ENCODE assay signal across 11 cellular contexts in the genomic region with DNA sequence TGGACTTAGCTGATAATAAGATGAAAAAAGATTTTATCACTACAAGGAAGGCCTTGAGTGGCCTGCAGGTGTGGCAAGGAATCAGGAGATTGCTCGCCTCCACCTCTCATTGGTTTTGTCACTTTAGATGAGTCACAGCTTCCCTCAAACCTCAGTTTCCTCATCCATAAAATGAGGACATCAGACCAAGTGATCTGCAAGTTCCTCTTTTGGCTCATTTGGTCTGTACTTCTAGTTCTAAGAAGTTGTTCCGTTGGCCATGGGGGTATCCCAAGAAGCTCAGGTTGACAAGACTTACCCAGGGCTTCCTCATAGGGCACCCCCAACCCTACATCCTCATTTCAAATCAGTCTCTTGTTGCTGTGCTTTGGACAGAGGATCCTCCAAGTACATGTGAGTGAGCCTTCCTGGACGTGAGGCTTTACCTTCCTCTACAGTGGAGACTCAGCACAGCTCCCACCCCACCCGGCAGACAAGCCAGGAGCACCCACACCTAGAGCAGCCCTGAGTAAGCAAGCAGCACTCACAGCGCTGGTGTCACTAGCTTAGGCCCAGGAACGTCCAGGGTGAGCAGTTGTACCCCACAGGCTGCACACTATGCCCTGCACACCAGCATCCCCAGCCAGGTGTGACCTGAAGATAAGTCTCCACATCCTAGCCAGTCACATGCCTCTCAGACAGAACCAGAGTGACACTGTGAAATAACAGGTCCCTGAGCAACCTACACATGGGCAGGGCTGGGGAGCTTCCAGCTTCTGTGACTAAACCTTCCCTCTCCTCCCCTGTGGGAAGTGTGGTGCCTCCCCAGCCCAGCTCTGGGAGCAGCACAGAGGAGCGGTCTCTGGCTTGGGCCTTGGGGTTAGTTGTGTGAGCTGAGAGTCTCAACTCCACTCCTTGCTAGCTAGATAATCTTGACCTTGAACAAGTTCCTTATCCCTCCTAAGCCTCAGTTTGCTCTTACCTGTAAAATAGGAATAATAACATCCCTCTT.
A peak's percentile ranks its signal among the peaks of the same experiment; 100 is the strongest.
DNase-seq lines count a peak whose midpoint lies in the region; ATAC-seq, FAIRE-seq and TF ChIP-seq lines count a peak whose summit lies in the region.
"Had no signal": no experiment of that assay in that cellular context is flagged by ENCODE, and none has a peak within 500 bp of the region (broad histone marks: within the 10 kb centered on the region; RNA-seq: fewer than 3 reads in every experiment).

No MANE protein-coding gene starts in this region.

- H3K4me1 Mint-ChIP-seq in activated T-cell treated with anti-CD3 and anti-CD28 coated beads, Interleukin-2, amount 50 U/mL, for 24 hours (ENCODE audit: low read depth), result peaks cover 58% of the 10 kb centered on the region

- TF ChIP-seq CTCF in RWPE1 (conservative IDR thresholded peaks at IDR 0.05; ENCODE audit: low read depth) (no peak), endothelial cell of umbilical vein (IDR thresholded peaks at IDR 0.05; ENCODE audit: extremely low read depth in 1 of 2, insufficient read depth in 1 of 2, low read depth in 1 of 2, low read length in 2 of 2) (no peak), spleen (IDR thresholded peaks at IDR 0.05 in 8 of 11, conservative IDR thresholded peaks at IDR 0.05 in 3 of 11) (no peak)

- DNase-seq in activated T-cell treated with anti-CD3 and anti-CD28 coated beads, Interleukin-2, amount 50 U/mL, for 24 hours, result peak; percentile 36
- no peak for DNase-seq in activated T-cell treated with anti-CD3 and anti-CD28 coated beads, Interleukin-2, amount 50 U/mL, for 1 hour
- DNase-seq in RWPE1 (ENCODE audit: low spot score), result no peak
- DNase-seq in endothelial cell of umbilical vein (ENCODE audit: low read depth, low spot score), result no peak
- peak; percentile 78 for DNase-seq in spleen
- DNase-seq in D341Med (ENCODE audit: low spot score), result no peak
- DNase-seq in sciatic nerve (ENCODE audit: low spot score), result no peak
- DNase-seq in AG08395 (ENCODE audit: low spot score), result no peak

- no peaks in the 10 kb centered on the region for H3K9me1 ChIP-seq in endothelial cell of umbilical vein (replicated peaks; ENCODE audit: control insufficient read depth, extremely low read depth, insufficient read depth, low read length)

- H3K36me3 Mint-ChIP-seq in activated T-cell treated with anti-CD3 and anti-CD28 coated beads, Interleukin-2, amount 50 U/mL, for 24 hours (ENCODE audit: low read depth), result peaks cover 16% of the 10 kb centered on the region

- H2AFZ ChIP-seq in endothelial cell of umbilical vein (ENCODE audit: low read depth, low read length), result no peak overlapping the region

- H3K9ac ChIP-seq in endothelial cell of umbilical vein (replicated peaks; ENCODE audit: extremely low read depth, insufficient read depth, low read length), result no peak overlapping the region

- H3K4me3 ChIP-seq in endothelial cell of umbilical vein (replicated peaks in 1 of 3; ENCODE audit: insufficient read depth in 1 of 3, low read depth in 1 of 3, low read length in 3 of 3) (no peak overlapping the region), spleen (peak overlapping the region in 1 of 8 donors; percentile 48)
- H3K4me3 ChIP-seq: SK-N-MC had no signal

- 59 to 80% (median 67%) methylated on average over 6 to 7 of the region's 7 CpGs for WGBS in spleen, 5 donors

- intact Hi-C loops in endothelial cell of umbilical vein (cut with micrococcal nuclease), result no loop called here
- intact Hi-C loops in spleen (cut with DNase I; ENCODE audit: low total_unique reads), result no loop called here
- intact Hi-C loops in sciatic nerve (cut with DNase I), result no loop called here

- H3K27ac Mint-ChIP-seq in activated T-cell treated with anti-CD3 and anti-CD28 coated beads, Interleukin-2, amount 50 U/mL, for 24 hours, result peak overlapping the region; percentile 86

- H3K4me3 Mint-ChIP-seq in activated T-cell treated with anti-CD3 and anti-CD28 coated beads, Interleukin-2, amount 50 U/mL, for 24 hours, result no peak overlapping the region
- H3K4me3 Mint-ChIP-seq: central memory CD8-positive, alpha-beta T cell had no signal

- no peak for ATAC-seq in sciatic nerve

- H3K4me1 ChIP-seq in endothelial cell of umbilical vein (ENCODE audit: control insufficient read depth, extremely low read depth, insufficient read depth, low read length) (peaks cover 25% of the 10 kb centered on the region), spleen (peaks cover 11 to 68% (median 33%) of the 10 kb centered on the region in 6 donors)

- H3K27me3 ChIP-seq in endothelial cell of umbilical vein (ENCODE audit: control insufficient read depth in 2 of 2, insufficient read depth in 2 of 2, low read length in 2 of 2), result peaks cover 0 to under 1% of the 10 kb centered on the region in 2 experiments
- H3K27me3 ChIP-seq in spleen (replicated peaks in 1 of 7), result no peaks in the 10 kb centered on the region

- H3K9me3 Mint-ChIP-seq in activated T-cell treated with anti-CD3 and anti-CD28 coated beads, Interleukin-2, amount 50 U/mL, for 24 hours, result peaks cover 24% of the 10 kb centered on the region

- H3K36me3 ChIP-seq in endothelial cell of umbilical vein (ENCODE audit: control insufficient read depth in 2 of 2, extremely low read depth in 1 of 2, insufficient read depth in 2 of 2, low read length in 2 of 2) (no peaks in the 10 kb centered on the region), spleen (no peaks in the 10 kb centered on the region)

- H3K9me3 ChIP-seq in endothelial cell of umbilical vein (replicated peaks; ENCODE audit: control insufficient read depth, insufficient read depth, low read length), result no peaks in the 10 kb centered on the region
- H3K9me3 ChIP-seq in spleen, result peaks cover 9 to 38% (median 30%) of the 10 kb centered on the region in 8 donors

- dilution Hi-C loops in endothelial cell of umbilical vein (cut with MboI; ENCODE audit: extremely low pct_ligation_motif_present, low sequenced_read_pairs), result no loop called here

- H3K4me2 ChIP-seq in endothelial cell of umbilical vein (ENCODE audit: insufficient read depth, low read length), result no peak overlapping the region

- POLR2A ChIA-PET in RWPE1 (lab: Yijun Ruan, JAX; ENCODE audit: low non-redundant PET), result no interaction called here
- POLR2A ChIA-PET in endothelial cell of umbilical vein (lab: Charles Lee), result no interaction called here

- FAIRE-seq in endothelial cell of umbilical vein (lab: Jason Lieb, UNC), result no peak
- FAIRE-seq: frontal cortex had no signal

- CTCF ChIA-PET in RWPE1 (lab: Yijun Ruan, JAX) (interaction anchor here (0.7 kb wide), 1 partner anchor 18 kb away, joined by 3 read pairs; no protein-coding TSS in a partner anchor), endothelial cell of umbilical vein (lab: Charles Lee) (interaction anchor here (1.7 kb wide), 1 partner anchor 34 kb away, joined by 4 read pairs; no protein-coding TSS in a partner anchor)

- H3K27me3 Mint-ChIP-seq in activated T-cell treated with anti-CD3 and anti-CD28 coated beads, Interleukin-2, amount 50 U/mL, for 24 hours, result peaks cover 5% of the 10 kb centered on the region
- H3K27me3 Mint-ChIP-seq: central memory CD8-positive, alpha-beta T cell had no signal

- no peaks in the 10 kb centered on the region for H4K20me1 ChIP-seq in endothelial cell of umbilical vein (replicated peaks; ENCODE audit: control insufficient read depth, extremely low read depth, insufficient read depth, low read length)

- no peaks in the 10 kb centered on the region for H3K79me2 ChIP-seq in endothelial cell of umbilical vein (ENCODE audit: control insufficient read depth, insufficient read depth, low read length)

- no TSS peak for BruUV-seq in endothelial cell of umbilical vein (replicated peaks; lab: Mats Ljungman, UMichigan)

- TF ChIP-seq POLR2A in endothelial cell of umbilical vein (IDR thresholded peaks at IDR 0.05; ENCODE audit: low read depth, low read length) (no peak), spleen (IDR thresholded peaks at IDR 0.05) (no peak)

- H3K27ac ChIP-seq in RWPE1, result peak overlapping the region; percentile 75
- H3K27ac ChIP-seq in endothelial cell of umbilical vein (ENCODE audit: insufficient read depth, low read depth, low read length), result peak overlapping the region; percentile 10
- H3K27ac ChIP-seq in spleen, result peak overlapping the region in 7 of 8 donors; percentile 59 to 86 (median 80)
- H3K27ac ChIP-seq: SK-N-MC had no signal

TF ChIP-seq in endothelial cell of umbilical vein, 7 proteins besides CTCF, POLR2A, EP300 and RAD21:
- no peak for TF ChIP-seq JUN (IDR thresholded peaks at IDR 0.05; ENCODE audit: borderline replicate concordance, insufficient read depth, insufficient read length, low read depth)
- TF ChIP-seq GATA2 (IDR thresholded peaks at IDR 0.05; ENCODE audit: insufficient read depth, insufficient read length, low read depth, low read length), result no peak
- no peak for TF ChIP-seq EZH2 (IDR thresholded peaks at IDR 0.05; ENCODE audit: borderline replicate concordance, low read depth, low read length, severe bottlenecking)
- TF ChIP-seq, protein P1, sequence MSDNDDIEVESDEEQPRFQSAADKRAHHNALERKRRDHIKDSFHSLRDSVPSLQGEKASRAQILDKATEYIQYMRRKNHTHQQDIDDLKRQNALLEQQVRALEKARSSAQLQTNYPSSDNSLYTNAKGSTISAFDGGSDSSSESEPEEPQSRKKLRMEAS (IDR thresholded peaks at IDR 0.05; ENCODE audit: insufficient read depth, insufficient read length), result no peak
- TF ChIP-seq POLR2AphosphoS5 (IDR thresholded peaks at IDR 0.05; ENCODE audit: insufficient read depth, low read depth, low read length), result no peak
- no peak for TF ChIP-seq FOS (IDR thresholded peaks at IDR 0.05; ENCODE audit: borderline replicate concordance, insufficient read depth, low read length)
- no peak for TF ChIP-seq MYC (IDR thresholded peaks at IDR 0.05; ENCODE audit: low read depth, low read length)

Comparison
In these comparisons a context has a peak if more than half of its experiments do, and no peak if none do; other contexts are left out.
1. DNase-seq: peak in activated T-cell treated with anti-CD3 and anti-CD28 coated beads, Interleukin-2, amount 50 U/mL, for 24 hours (single experiment) and spleen (single experiment); none in activated T-cell treated with anti-CD3 and anti-CD28 coated beads, Interleukin-2, amount 50 U/mL, for 1 hour (single experiment), RWPE1 (single experiment), endothelial cell of umbilical vein (single experiment), D341Med (single experiment), sciatic nerve (single experiment) and AG08395 (single experiment).
2. H3K27ac ChIP-seq: peak in every context shown above with its lines; median percentile 80 in spleen; 75 in RWPE1; 10 in endothelial cell of umbilical vein.